ENCODE assay signal across 1 cellular context in the genomic region with DNA sequence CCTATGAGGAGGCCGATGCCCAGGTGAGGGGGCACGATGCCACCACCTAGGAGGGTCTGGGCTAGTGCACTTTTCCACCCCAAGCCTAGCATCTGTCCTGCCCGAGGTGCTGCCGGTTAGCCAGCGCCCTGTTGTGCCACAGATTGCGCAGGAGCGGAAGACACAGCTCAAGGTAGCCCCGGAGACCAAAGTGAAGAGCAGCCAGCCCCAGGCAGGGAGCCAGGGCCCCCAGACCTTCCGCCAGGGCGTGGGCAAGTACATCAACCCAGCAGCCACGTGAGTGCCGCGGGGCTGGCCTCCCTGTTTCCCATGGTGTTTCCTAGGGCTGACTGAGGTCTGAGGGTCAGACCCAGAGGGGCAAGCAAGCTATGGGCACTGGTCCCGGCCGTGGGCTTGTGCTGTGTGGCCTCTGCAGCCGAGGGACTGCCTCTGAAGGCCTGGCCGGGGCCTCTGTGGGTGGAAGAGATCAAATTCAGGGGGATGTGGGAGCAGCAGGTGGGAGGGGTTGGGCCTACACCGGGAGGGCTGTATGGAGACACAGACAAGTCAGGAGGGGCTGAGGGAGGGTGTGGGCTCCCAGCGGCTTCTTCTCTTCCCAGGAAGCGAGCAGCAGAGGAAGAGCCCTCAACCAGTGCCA.
TF ChIP-seq lines count a peak whose summit lies in the region.

No MANE protein-coding gene starts in this region.

TF ChIP-seq in H1, 55 proteins besides CTCF, POLR2A, EP300 and RAD21:
- TF ChIP-seq POLR2AphosphoS5 (IDR thresholded peaks at IDR 0.05; ENCODE audit: low read depth, low read length), result peak; percentile 1; the same call in 1 of the 2 replicates
- TF ChIP-seq E2F6 (IDR thresholded peaks at IDR 0.05), result no peak
- TF ChIP-seq, protein P1, sequence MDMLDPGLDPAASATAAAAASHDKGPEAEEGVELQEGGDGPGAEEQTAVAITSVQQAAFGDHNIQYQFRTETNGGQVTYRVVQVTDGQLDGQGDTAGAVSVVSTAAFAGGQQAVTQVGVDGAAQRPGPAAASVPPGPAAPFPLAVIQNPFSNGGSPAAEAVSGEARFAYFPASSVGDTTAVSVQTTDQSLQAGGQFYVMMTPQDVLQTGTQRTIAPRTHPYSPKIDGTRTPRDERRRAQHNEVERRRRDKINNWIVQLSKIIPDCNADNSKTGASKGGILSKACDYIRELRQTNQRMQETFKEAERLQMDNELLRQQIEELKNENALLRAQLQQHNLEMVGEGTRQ (IDR thresholded peaks at IDR 0.05; ENCODE audit: low read length), result no peak
